ENCODE assay signal across 17 cellular contexts in genomic region chr10:44723654-44724053, GRCh38.
DNase-seq lines count a peak whose midpoint lies in the region; ATAC-seq and TF ChIP-seq lines count a peak whose summit lies in the region.
"Had no signal": no experiment of that assay in that cellular context is flagged by ENCODE, and none has a peak within 500 bp of the region (broad histone marks: within the 10 kb centered on the region; RNA-seq: fewer than 3 reads in every experiment).

No MANE protein-coding gene starts in this region.

- H3K36me3 ChIP-seq in BJ (ENCODE audit: control insufficient read depth, insufficient read depth, low read length) (no peaks in the 10 kb centered on the region), PC-3 (ENCODE audit: low read depth, low read length) (no peaks in the 10 kb centered on the region)
- H3K36me3 ChIP-seq: left lung, neutrophil had no signal

- H3K9me3 ChIP-seq in PC-3 (ENCODE audit: low read length) = 0 out of 2 replicates have a peak, but pooled peaks cover 7% of the 10 kb centered on the region
- H3K9me3 ChIP-seq: left lung, neutrophil had no signal

- H2AFZ ChIP-seq in PC-3 (ENCODE audit: low read length) = 0 out of 2 replicates have a peak overlapping the region, but pooled peaks have one; percentile 28

- no peaks in the 10 kb centered on the region for H3K9me2 ChIP-seq in PC-3 (replicated peaks; ENCODE audit: low read length)

- CTCF ChIA-PET in BJ (lab: Yijun Ruan, JAX) (interaction anchor here (0.8 to 1.6 kb wide), 2 partner anchors 18 to 135 kb away, joined by 3 to 4 read pairs; no protein-coding TSS in a partner anchor), PC-3 (lab: Charles Lee) (no interaction called here)

- ATAC-seq in PC-3 = no peak
- ATAC-seq: left lung had no signal

- intact Hi-C loops in PC-3 (cut with micrococcal nuclease) (no loop called here), posterior vena cava (cut with DNase I) (no loop called here)

- H3K4me1 ChIP-seq in PC-3 (ENCODE audit: insufficient read depth, low read length) = peaks cover 26% of the 10 kb centered on the region

- peak overlapping the region; percentile 2; the same call in 1 of the 2 replicates for H3K4me2 ChIP-seq in PC-3 (ENCODE audit: low read length)

- no peaks in the 10 kb centered on the region for H3F3A ChIP-seq in PC-3 (ENCODE audit: low read length, unreplicated experiment)

- no peaks in the 10 kb centered on the region for H3K79me2 ChIP-seq in PC-3 (ENCODE audit: low read length)

- H3K27ac ChIP-seq in PC-3 (ENCODE audit: low read length) = peak overlapping the region; percentile 35
- H3K27ac ChIP-seq: C4-2B, KMS-11, left lung, neutrophil had no signal

- no peak overlapping the region for H3K9ac ChIP-seq in PC-3 (ENCODE audit: low read length)
- H3K9ac ChIP-seq: KMS-11 had no signal

- DNase-seq in BJ (ENCODE audit: low read depth) (peak; percentile 82), PC-3 (peak; percentile 86), fibroblast of mammary gland (ENCODE audit: low read depth) (peak; percentile 91), posterior vena cava (ENCODE audit: low spot score) (peak; percentile 85), NOMO-1 treated with DMSO at 0.1 percent for 48 hours (lab: John Stamatoyannopoulos, UW; ENCODE audit: unreplicated experiment) (no peak), NCI-H1930 (lab: John Stamatoyannopoulos, UW) (no peak), T-helper 1 cell (no peak), NCI-H2029 (lab: John Stamatoyannopoulos, UW) (no peak)
- DNase-seq: activated CD8-positive, alpha-beta memory T cell treated with anti-CD3 and anti-CD28 coated beads for 24 hours; activated naive CD4-positive, alpha-beta T cell treated with anti-CD3 and anti-CD28 coated beads, Interleukin-2, amount 50 U/mL, for 16 hours; glutamatergic neuron; NCI-H2171; stimulated activated CD4-positive, alpha-beta T cell treated with anti-CD3 and anti-CD28 coated beads, Interleukin-2, amount 100 ng/mL, for 24 hours had no signal

- TF ChIP-seq CTCF in BJ (IDR thresholded peaks at IDR 0.05; ENCODE audit: insufficient read depth, low read depth, low read length) (no peak), PC-3 (conservative IDR thresholded peaks at IDR 0.05; ENCODE audit: low read depth, low read length) (no peak), fibroblast of mammary gland (conservative IDR thresholded peaks at IDR 0.05; ENCODE audit: control insufficient read depth, insufficient read depth, low read depth, low read length) (no peak)

- H3K27me3 ChIP-seq in BJ (ENCODE audit: control insufficient read depth, insufficient read depth, low read length) = no peaks in the 10 kb centered on the region
- H3K27me3 ChIP-seq in PC-3 (ENCODE audit: low read length) = no peaks in the 10 kb centered on the region
- H3K27me3 ChIP-seq: left lung, neutrophil had no signal

- H3K4me3 ChIP-seq in BJ (ENCODE audit: low read depth, low read length) = no peak overlapping the region
- H3K4me3 ChIP-seq in PC-3 (ENCODE audit: low read length) = no peak overlapping the region
- no peak overlapping the region for H3K4me3 ChIP-seq in fibroblast of mammary gland (ENCODE audit: control insufficient read depth, low read depth, low read length)
- H3K4me3 ChIP-seq: left lung had no signal

- POLR2A ChIA-PET in BJ (lab: Charles Lee) = no interaction called here
- POLR2A ChIA-PET in PC-3 (lab: Charles Lee; ENCODE audit: unreplicated experiment) = no interaction called here

- no TSS peak for BruUV-seq in PC-3 (replicated peaks; lab: Mats Ljungman, UMichigan)

- H4K20me1 ChIP-seq in PC-3 (ENCODE audit: low read length) = no peaks in the 10 kb centered on the region

Comparison
In these comparisons a context has a peak if more than half of its experiments do, and no peak if none do; other contexts are left out.
1. DNase-seq: peak in BJ (single experiment), PC-3 (single experiment), fibroblast of mammary gland (single experiment) and posterior vena cava (single experiment); none in NOMO-1 treated with DMSO at 0.1 percent for 48 hours (single experiment), NCI-H1930 (0 of 2), T-helper 1 cell (0 of 5) and NCI-H2029 (single experiment).